29 cellular contexts compared by ENCODE assay signal in genomic region chr3:48067271-48067670, GRCh38.
"Had no signal": no experiment of that assay in that cellular context is flagged by ENCODE, and none has a peak within 500 bp of the region (broad histone marks: within the 10 kb centered on the region; RNA-seq: fewer than 3 reads in every experiment).

No MANE protein-coding gene starts in this region.

- H3K4me1 ChIP-seq: breast epithelium had no signal

- H2AFZ ChIP-seq: PC-9 had no signal

- ATAC-seq: activated naive CD4-positive, alpha-beta T cell treated with anti-CD3 and anti-CD28 coated beads, Interleukin-2, amount 50 U/mL, for 72 hours; body of pancreas had no signal

- H3K4me2 ChIP-seq: PC-9 had no signal

- H3K27me3 ChIP-seq: adrenal gland, body of pancreas, breast epithelium, MG63, SJCRH30 had no signal

- H3K4me3 ChIP-seq: adrenal gland, body of pancreas, breast epithelium, MG63, PC-9, SJCRH30, SK-N-MC had no signal

- H3K36me3 ChIP-seq: adrenal gland, breast epithelium, WERI-Rb-1 had no signal

- H3K9me3 ChIP-seq: adrenal gland, body of pancreas, breast epithelium, MG63, SJCRH30 had no signal

- DNase-seq: activated CD4-positive, alpha-beta memory T cell treated with anti-CD3 and anti-CD28 coated beads, Interleukin-2, amount 10 ng/mL, durations not matched to agents 7 days and 5 days; activated CD4-positive, alpha-beta T cell treated with anti-CD3 and anti-CD28 coated beads for 1 hour; activated CD4-positive, alpha-beta T cell treated with anti-CD3 and anti-CD28 coated beads for 48 hours; activated CD4-positive, CD25-positive, alpha-beta regulatory T cell; activated gamma-delta T cell treated with Interleukin-2 at 50 U/mL for 16 hours; activated naive CD4-positive, alpha-beta T cell treated with anti-CD3 and anti-CD28 coated beads for 36 hours; activated T-cell treated with anti-CD3 and anti-CD28 coated beads, Interleukin-2, amount 50 U/mL, for 24 hours; adrenal gland; body of pancreas; Kasumi-1; KG1; MG63; MV-4-11; NCI-H1092; NCI-H1436 treated with DMSO at 0.1 percent for 48 hours; NCI-H1694 treated with DMSO at 0.1 percent for 48 hours; NCI-H2029; NCI-H345; NCI-H510A; NCI-H526; NCI-H748 treated with DMSO at 0.1 percent for 48 hours; PC-9; Right ventricle myocardium superior; SJCRH30; T1000; WERI-Rb-1 had no signal

- H3K27ac ChIP-seq: adrenal gland, body of pancreas, breast epithelium, PC-9, SJCRH30, SK-N-MC, WERI-Rb-1 had no signal
